Comparison of ENCODE assay signal across 9 cellular contexts in genomic region chr1:20660363-20661234, GRCh38. TPM values are rescaled to one million over a fixed set of nuclear protein-coding genes. Genes with fewer than 3 reads are reported as not detected.
DNase-seq lines count a peak whose midpoint lies in the region; ATAC-seq and TF ChIP-seq lines count a peak whose summit lies in the region.
"Had no signal": no experiment of that assay in that cellular context is flagged by ENCODE, and none has a peak within 500 bp of the region (broad histone marks: within the 10 kb centered on the region; RNA-seq: fewer than 3 reads in every experiment).

No MANE protein-coding gene starts in this region.

- H3K27me3 ChIP-seq in DOHH2 (ENCODE audit: control insufficient read depth, low read length) (no peaks in the 10 kb centered on the region), right cardiac atrium (ENCODE audit: control insufficient read depth, insufficient read depth) (no peaks in the 10 kb centered on the region), smooth muscle cell (ENCODE audit: low read depth) (no peaks in the 10 kb centered on the region)

- no peaks in the 10 kb centered on the region for H3K9me3 Mint-ChIP-seq in activated CD8-positive, alpha-beta T cell treated with anti-CD3 and anti-CD28 coated beads, Interleukin-2, amount 10 ng/mL, durations not matched to agents 7 days and 5 days (ENCODE audit: insufficient read depth)

- WGBS in right cardiac atrium: 3% methylated on average over 28 of the region's 28 CpGs
- 6% methylated on average over 22 of the region's 28 CpGs for WGBS in smooth muscle cell (ENCODE audit: low lambda C conversion rate)

- ATAC-seq in HG02970 (IDR thresholded peaks at IDR 0.05; ENCODE audit: low FRiP score, unreplicated experiment): peak; percentile 6
- peak; percentile 9 for ATAC-seq in activated CD8-positive, alpha-beta T cell treated with anti-CD3 and anti-CD28 coated beads, Interleukin-2, amount 10 ng/mL, durations not matched to agents 7 days and 5 days
- ATAC-seq in right cardiac atrium: peak in 1 of 2 donors; percentile 1

- H3K36me3 ChIP-seq in DOHH2 (ENCODE audit: control insufficient read depth, low read length): peaks cover 55% of the 10 kb centered on the region
- H3K36me3 ChIP-seq in smooth muscle cell (ENCODE audit: low read depth): no peaks in the 10 kb centered on the region

- peaks cover 43% of the 10 kb centered on the region for H3K4me1 Mint-ChIP-seq in activated CD8-positive, alpha-beta T cell treated with anti-CD3 and anti-CD28 coated beads, Interleukin-2, amount 10 ng/mL, durations not matched to agents 7 days and 5 days (ENCODE audit: low read depth)

- peaks cover 24% of the 10 kb centered on the region for H3K4me1 ChIP-seq in DOHH2 (ENCODE audit: control insufficient read depth, low read length)
- H3K4me1 ChIP-seq in right cardiac atrium (ENCODE audit: control insufficient read depth, insufficient read depth, low read length): no peaks in the 10 kb centered on the region
- peaks cover 6% of the 10 kb centered on the region for H3K4me1 ChIP-seq in smooth muscle cell (ENCODE audit: low read depth)

- H3K4me2 ChIP-seq in DOHH2 (ENCODE audit: low read length) (peak overlapping the region; percentile 63), smooth muscle cell (peak overlapping the region; percentile 85)

- H3K36me3 Mint-ChIP-seq in activated CD8-positive, alpha-beta T cell treated with anti-CD3 and anti-CD28 coated beads, Interleukin-2, amount 10 ng/mL, durations not matched to agents 7 days and 5 days (ENCODE audit: low read depth): peaks cover 41% of the 10 kb centered on the region

- CTCF ChIA-PET in activated CD8-positive, alpha-beta T cell treated with anti-CD3 and anti-CD28 coated beads, Interleukin-2, amount 10 ng/mL, durations not matched to agents 7 days and 5 days (lab: Charles Lee): interaction anchor here (0.9 to 7.9 kb wide), 10 partner anchors 10 to 535 kb away, joined by 3 to 58 read pairs (median 5); partner anchors contain the start of genes CDA and PINK1

- intact Hi-C loops in right cardiac atrium (cut with DNase I): no loop called here

- H2AFZ ChIP-seq in smooth muscle cell (ENCODE audit: low read depth): peak overlapping the region; percentile 1

- TF ChIP-seq CTCF in DOHH2 (IDR thresholded peaks at IDR 0.05; ENCODE audit: low read depth, low read length, poor library complexity, severe bottlenecking) (no peak), smooth muscle cell (IDR thresholded peaks at IDR 0.05; ENCODE audit: borderline replicate concordance, insufficient read depth, poor library complexity, severe bottlenecking) (no peak)

- H3K4me3 Mint-ChIP-seq in activated CD8-positive, alpha-beta T cell treated with anti-CD3 and anti-CD28 coated beads, Interleukin-2, amount 10 ng/mL, durations not matched to agents 7 days and 5 days: peak overlapping the region; percentile 100

- POLR2A ChIA-PET in activated CD8-positive, alpha-beta T cell treated with anti-CD3 and anti-CD28 coated beads, Interleukin-2, amount 10 ng/mL, durations not matched to agents 7 days and 5 days (lab: Charles Lee): interaction anchor here (0.7 to 1.3 kb wide), 5 partner anchors 10 to 128 kb away, joined by 3 to 8 read pairs (median 5); partner anchors contain the start of gene HP1BP3

- H4K20me1 ChIP-seq in DOHH2 (ENCODE audit: control insufficient read depth, insufficient read depth, low read depth, low read length) (peaks cover 9% of the 10 kb centered on the region; the same call in 1 of the 2 replicates), smooth muscle cell (ENCODE audit: low read depth) (peaks cover 20% of the 10 kb centered on the region)

- H3K4me3 ChIP-seq in DOHH2 (ENCODE audit: low read length) (peak overlapping the region; percentile 81), right cardiac atrium (ENCODE audit: low read length) (peak overlapping the region; percentile 75), smooth muscle cell (peak overlapping the region; percentile 66)

- H3K9me3 ChIP-seq in DOHH2 (ENCODE audit: control insufficient read depth, insufficient read depth, low read length): no peaks in the 10 kb centered on the region
- H3K9me3 ChIP-seq in right cardiac atrium (ENCODE audit: control insufficient read depth, low read length): no peaks in the 10 kb centered on the region
- no peaks in the 10 kb centered on the region for H3K9me3 ChIP-seq in smooth muscle cell (replicated peaks; ENCODE audit: low read depth)

- peaks cover 58% of the 10 kb centered on the region for H3K79me2 ChIP-seq in DOHH2 (ENCODE audit: control insufficient read depth, low read length)
- peaks cover 38% of the 10 kb centered on the region for H3K79me2 ChIP-seq in smooth muscle cell (ENCODE audit: low read depth)

- no peak for DNase-seq in activated CD8-positive, alpha-beta T cell treated with anti-CD3 and anti-CD28 coated beads, Interleukin-2, amount 10 ng/mL, durations not matched to agents 7 days and 5 days
- DNase-seq in right cardiac atrium: peak in 1 of 3 donors; percentile 21
- no peak for DNase-seq in smooth muscle cell (lab: John Stamatoyannopoulos, UW; ENCODE audit: unreplicated experiment)
- DNase-seq in AG08395 (ENCODE audit: low spot score): no peak
- no peak for DNase-seq in cerebellum (ENCODE audit: low spot score)
- DNase-seq in NCI-H524 (lab: John Stamatoyannopoulos, UW): no peak

- H3K27ac ChIP-seq in DOHH2 (ENCODE audit: low read depth, low read length) (peak overlapping the region; percentile 31), right cardiac atrium (ENCODE audit: low read length) (peak overlapping the region; percentile 19), smooth muscle cell (ENCODE audit: low read depth) (no peak overlapping the region)

- H3K27ac Mint-ChIP-seq in activated CD8-positive, alpha-beta T cell treated with anti-CD3 and anti-CD28 coated beads, Interleukin-2, amount 10 ng/mL, durations not matched to agents 7 days and 5 days: peak overlapping the region; percentile 98

- H3K27me3 Mint-ChIP-seq in activated CD8-positive, alpha-beta T cell treated with anti-CD3 and anti-CD28 coated beads, Interleukin-2, amount 10 ng/mL, durations not matched to agents 7 days and 5 days (ENCODE audit: low read depth): no peaks in the 10 kb centered on the region

- H3F3A ChIP-seq in DOHH2 (ENCODE audit: control insufficient read depth, insufficient read depth) (no peaks in the 10 kb centered on the region), smooth muscle cell (ENCODE audit: low read depth) (no peaks in the 10 kb centered on the region)

- H3K9me2 ChIP-seq in DOHH2 (replicated peaks; ENCODE audit: control insufficient read depth, low read length): no peaks in the 10 kb centered on the region

- peak overlapping the region; percentile 55 for H3K9ac ChIP-seq in smooth muscle cell (ENCODE audit: low read depth)

RNA-seq across cellular contexts. Expression of gene DDOST, which starts 0.6 kb away (rescaled TPM):
- 100 to 1,000 TPM; 163 to 166 TPM for total RNA-seq in activated CD8-positive, alpha-beta T cell treated with anti-CD3 and anti-CD28 coated beads, Interleukin-2, amount 10 ng/mL, durations not matched to agents 7 days and 5 days
- total RNA-seq in right cardiac atrium (100 to 1,000 TPM; 107 to 143 (median 124) TPM), smooth muscle cell (267 and 312 TPM in 2 replicates), cerebellum (88.3 TPM)
- polyA plus RNA-seq in right cardiac atrium (123 TPM), smooth muscle cell (353 and 439 TPM in 2 replicates)

RNA-seq across cellular contexts. Expression of gene PINK1, which starts 27.3 kb away (rescaled TPM):
- total RNA-seq in activated CD8-positive, alpha-beta T cell treated with anti-CD3 and anti-CD28 coated beads, Interleukin-2, amount 10 ng/mL, durations not matched to agents 7 days and 5 days: 1 to 10 TPM; 3.3 to 3.6 TPM
- total RNA-seq in right cardiac atrium (100 to 1,000 TPM; 143 to 161 (median 156) TPM), smooth muscle cell (23.6 and 28.8 TPM in 2 replicates), cerebellum (43.5 TPM)
- polyA plus RNA-seq in right cardiac atrium (215 TPM), smooth muscle cell (57.7 and 63.3 TPM in 2 replicates)

RNA-seq across cellular contexts. Expression of gene KIF17, which starts 57.2 kb away (rescaled TPM):
- total RNA-seq in activated CD8-positive, alpha-beta T cell treated with anti-CD3 and anti-CD28 coated beads, Interleukin-2, amount 10 ng/mL, durations not matched to agents 7 days and 5 days: not detected
- total RNA-seq in right cardiac atrium: 1 to 10 TPM; 2.0 to 4.8 (median 3.6) TPM
- 6.4 TPM for polyA plus RNA-seq in right cardiac atrium
- 0.13 and 0.99 TPM in 2 replicates for total RNA-seq in smooth muscle cell
- 1.9 and 2.2 TPM in 2 replicates for polyA plus RNA-seq in smooth muscle cell
- 1.5 TPM for total RNA-seq in cerebellum
- total RNA-seq: RPMI7951 had no signal
